ENCODE assay signal across 21 cellular contexts in the genomic region with DNA sequence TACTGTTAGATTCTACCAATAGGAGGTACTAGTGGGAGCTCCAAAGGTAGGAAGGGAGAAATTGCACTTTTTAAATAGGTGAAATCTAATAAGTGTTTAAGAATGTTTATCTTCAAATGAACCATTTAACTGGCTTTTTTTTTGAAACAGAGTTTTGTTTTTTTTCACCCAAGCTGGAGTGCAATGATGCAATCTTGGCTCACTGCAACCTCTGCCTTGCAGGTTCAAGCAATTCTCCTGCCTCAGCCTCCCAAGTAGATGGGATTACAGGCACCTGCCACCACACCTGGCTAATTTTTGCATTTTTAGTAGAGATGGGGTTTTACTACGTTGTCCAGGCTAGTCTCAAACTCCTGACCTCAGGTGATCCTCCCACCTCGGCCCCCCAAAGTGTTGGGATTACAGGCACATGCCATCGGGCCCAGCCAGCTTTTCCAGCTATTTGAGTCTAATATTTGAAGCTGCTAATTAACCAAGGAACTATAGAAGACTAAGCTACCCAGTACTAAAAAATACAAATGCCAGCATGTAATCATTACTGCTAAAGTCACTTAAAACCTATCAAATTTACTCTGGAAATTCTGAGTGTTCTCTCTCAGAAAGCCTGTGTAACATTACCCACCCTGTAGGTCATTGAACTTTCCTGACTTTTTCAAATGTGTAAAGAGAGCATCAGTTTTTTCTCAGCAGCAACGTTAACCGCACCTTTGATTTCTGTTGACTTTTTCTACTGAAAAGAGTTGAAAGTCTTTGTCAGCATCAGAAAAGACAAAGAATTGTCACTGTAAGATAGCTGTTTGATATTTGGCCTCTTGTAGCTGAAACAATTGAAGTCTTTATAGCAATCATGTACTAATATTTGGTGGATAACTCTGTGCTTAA. TPM values are rescaled to one million over a fixed set of nuclear protein-coding genes. Genes with fewer than 3 reads are reported as not detected.
"Had no signal": no experiment of that assay in that cellular context is flagged by ENCODE, and none has a peak within 500 bp of the region (broad histone marks: within the 10 kb centered on the region; RNA-seq: fewer than 3 reads in every experiment).

No MANE protein-coding gene starts in this region.

- H3K27me3 ChIP-seq: adrenal gland, foreskin keratinocyte, testis, upper lobe of left lung had no signal

- H3K9me3 Mint-ChIP-seq: activated CD4-positive, alpha-beta T cell treated with anti-CD3 and anti-CD28 coated beads, Interleukin-2, amount 10 ng/mL, durations not matched to agents 7 days and 5 days; effector memory CD8-positive, alpha-beta T cell; natural killer cell treated with Interleukin-12 subunit alpha and Interleukin-12 subunit beta and Interleukin-15 and Interleukin-18, amount 100 ng/mL, for 72 hours had no signal

- H3K4me1 ChIP-seq: testis had no signal

- H3K27me3 Mint-ChIP-seq: activated CD4-positive, alpha-beta T cell treated with anti-CD3 and anti-CD28 coated beads, Interleukin-2, amount 10 ng/mL, durations not matched to agents 7 days and 5 days; effector memory CD8-positive, alpha-beta T cell; natural killer cell treated with Interleukin-12 subunit alpha and Interleukin-12 subunit beta and Interleukin-15 and Interleukin-18, amount 100 ng/mL, for 72 hours had no signal

- ATAC-seq: effector memory CD8-positive, alpha-beta T cell; foreskin keratinocyte; natural killer cell treated with Interleukin-12 subunit alpha and Interleukin-12 subunit beta and Interleukin-15 and Interleukin-18, amount 100 ng/mL, for 72 hours; right cardiac atrium had no signal

- H3K4me2 ChIP-seq: smooth muscle cell had no signal

- DNase-seq: activated CD4-positive, alpha-beta T cell treated with anti-CD3 and anti-CD28 coated beads, Interleukin-2, amount 10 ng/mL, durations not matched to agents 7 days and 5 days; activated CD4-positive, CD25-positive, alpha-beta regulatory T cell; activated effector memory CD4-positive, alpha-beta T cell treated with Interleukin-2 at 50 U/mL for 16 hours; activated T-cell treated with anti-CD3 and anti-CD28 coated beads for 4 hours; adrenal gland; dermis blood vessel endothelial cell; effector memory CD8-positive, alpha-beta T cell; foreskin keratinocyte; kidney glomerular epithelial cell; mesenchymal stem cell; right cardiac atrium; stimulated activated CD4-positive, alpha-beta T cell treated with anti-CD3 and anti-CD28 coated beads, Interleukin-4, amount 100 ng/mL, for 4 hours; stimulated activated CD8-positive, alpha-beta memory T cell treated with anti-CD3 and anti-CD28 coated beads, Interleukin-4, amount 100 ng/mL, for 48 hours; stimulated activated naive CD4-positive, alpha-beta T cell treated with Interleukin-2 at 50 U/mL for 16 hours; testis; upper lobe of left lung had no signal

- H3K9me3 ChIP-seq: adrenal gland, prostate gland, testis, upper lobe of left lung had no signal

- H3K36me3 Mint-ChIP-seq: natural killer cell treated with Interleukin-12 subunit alpha and Interleukin-12 subunit beta and Interleukin-15 and Interleukin-18, amount 100 ng/mL, for 72 hours had no signal

- H3K4me3 ChIP-seq: adrenal gland, prostate gland, smooth muscle cell, testis, upper lobe of left lung had no signal

- H3K27ac ChIP-seq: adrenal gland, foreskin keratinocyte, prostate gland, testis, upper lobe of left lung had no signal

- H3K36me3 ChIP-seq: adrenal gland, prostate gland, upper lobe of left lung had no signal

- H3K4me3 Mint-ChIP-seq: activated CD4-positive, alpha-beta T cell treated with anti-CD3 and anti-CD28 coated beads, Interleukin-2, amount 10 ng/mL, durations not matched to agents 7 days and 5 days; effector memory CD8-positive, alpha-beta T cell; natural killer cell treated with Interleukin-12 subunit alpha and Interleukin-12 subunit beta and Interleukin-15 and Interleukin-18, amount 100 ng/mL, for 72 hours had no signal

- H3K27ac Mint-ChIP-seq: activated CD4-positive, alpha-beta T cell treated with anti-CD3 and anti-CD28 coated beads, Interleukin-2, amount 10 ng/mL, durations not matched to agents 7 days and 5 days had no signal

RNA-seq across cellular contexts. Expression of gene CREG2, which starts 54.2 kb away (rescaled TPM):
- total RNA-seq: chondrocyte; natural killer cell treated with Interleukin-12 subunit alpha and Interleukin-12 subunit beta and Interleukin-15 and Interleukin-18, amount 100 ng/mL, for 72 hours; prostate gland had no signal
- polyA plus RNA-seq: liver had no signal
